In the genomic region with DNA sequence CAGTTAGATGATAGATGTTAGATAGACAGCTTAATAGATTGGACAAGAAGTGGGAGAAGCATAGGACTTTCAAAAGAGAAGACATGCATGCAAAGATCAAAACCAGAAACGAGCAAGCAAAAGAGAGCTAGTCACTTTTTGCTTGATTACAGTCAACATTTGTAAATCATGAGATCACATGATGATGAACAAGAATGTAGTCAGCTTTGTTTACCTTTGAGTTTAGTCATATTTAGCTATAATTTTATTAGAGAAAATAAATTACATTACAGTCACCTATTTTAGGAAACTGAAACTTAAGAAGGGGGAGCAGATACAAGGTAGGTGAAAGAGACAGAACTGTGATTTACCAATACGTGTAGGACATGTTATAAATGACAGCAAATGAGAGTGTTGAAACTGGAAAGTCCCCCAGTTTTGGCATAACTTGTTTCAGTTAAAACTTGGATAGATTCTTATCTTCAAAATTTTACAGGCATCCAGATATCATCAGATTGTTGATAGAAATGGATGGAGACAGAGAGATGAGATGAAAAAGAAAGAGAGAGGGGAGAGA, we compare ENCODE assay signal across 23 cellular contexts.
DNase-seq lines count a peak whose midpoint lies in the region; ATAC-seq, FAIRE-seq and TF ChIP-seq lines count a peak whose summit lies in the region.
"Had no signal": no experiment of that assay in that cellular context is flagged by ENCODE, and none has a peak within 500 bp of the region (broad histone marks: within the 10 kb centered on the region; RNA-seq: fewer than 3 reads in every experiment).

No MANE protein-coding gene starts in this region.

- no peaks in the 10 kb centered on the region for H4K20me1 ChIP-seq in GM12878 (ENCODE audit: control insufficient read depth, insufficient read depth)

- RAD21 ChIA-PET in GM12878 (lab: Charles Lee; ENCODE audit: unreplicated experiment): interaction anchor here (1.7 kb wide), 1 partner anchor 58 kb away, joined by 3 read pairs; no protein-coding TSS in a partner anchor

- no peak for TF ChIP-seq POLR2A in GM12878 (IDR thresholded peaks at IDR 0.05; ENCODE audit: low read depth, low read length)

- no peaks in the 10 kb centered on the region for H3K27me3 ChIP-seq in GM12878 (replicated peaks in 1 of 2; ENCODE audit: control insufficient read depth in 2 of 2, insufficient read depth in 2 of 2, low read length in 1 of 2)
- no peaks in the 10 kb centered on the region for H3K27me3 ChIP-seq in foreskin keratinocyte
- H3K27me3 ChIP-seq: esophagus muscularis mucosa, heart right ventricle had no signal

- H3K27ac Mint-ChIP-seq in activated T-cell treated with anti-CD3 and anti-CD28 coated beads, Interleukin-2, amount 50 U/mL, for 72 hours: no peak overlapping the region
- H3K27ac Mint-ChIP-seq: activated CD8-positive, alpha-beta memory T cell treated with anti-CD3 and anti-CD28 coated beads, Interleukin-2, amount 10 ng/mL, durations not matched to agents 7 days and 5 days; activated naive CD8-positive, alpha-beta T cell treated with anti-CD3 and anti-CD28 coated beads, Interleukin-2, amount 10 ng/mL, durations not matched to agents 7 days and 5 days; activated T-helper 2 cell treated with anti-CD3 and anti-CD28 coated beads, Interferon-gamma antibody, Interleukin-2, Interleukin-4, amounts not matched to agents 10 μg/mL and 5 μg/mL and 100 μg/mL, durations not matched to agents 14 hours and 24 hours and 36 hours had no signal

- H3K9ac ChIP-seq in GM12878 (ENCODE audit: control insufficient read depth, insufficient read depth, low read length): no peak overlapping the region

- no peak overlapping the region for H3K4me3 Mint-ChIP-seq in activated T-cell treated with anti-CD3 and anti-CD28 coated beads, Interleukin-2, amount 50 U/mL, for 72 hours
- H3K4me3 Mint-ChIP-seq: activated CD8-positive, alpha-beta memory T cell treated with anti-CD3 and anti-CD28 coated beads, Interleukin-2, amount 10 ng/mL, durations not matched to agents 7 days and 5 days; activated naive CD8-positive, alpha-beta T cell treated with anti-CD3 and anti-CD28 coated beads, Interleukin-2, amount 10 ng/mL, durations not matched to agents 7 days and 5 days had no signal

- POLR2A ChIA-PET in GM12878 (lab: Charles Lee): no interaction called here

- TF ChIP-seq CTCF in GM12878 (IDR thresholded peaks at IDR 0.05 in 2 of 3, conservative IDR thresholded peaks at IDR 0.05 in 1 of 3; ENCODE audit: control insufficient read depth in 2 of 3, extremely low read depth in 1 of 3, insufficient read depth in 1 of 3, low read depth in 3 of 3, low read length in 3 of 3) (no peak), foreskin keratinocyte (conservative IDR thresholded peaks at IDR 0.05) (no peak)

- no peaks in the 10 kb centered on the region for H3K36me3 ChIP-seq in GM12878 (ENCODE audit: control insufficient read depth in 2 of 2, insufficient read depth in 2 of 2, low read length in 1 of 2)
- H3K36me3 ChIP-seq: esophagus muscularis mucosa, heart right ventricle had no signal

- H3K79me2 ChIP-seq in GM12878 (ENCODE audit: control insufficient read depth, insufficient read depth, low read length): no peaks in the 10 kb centered on the region

- H3K4me3 ChIP-seq in GM12878: no peak overlapping the region
- H3K4me3 ChIP-seq: dorsolateral prefrontal cortex, esophagus muscularis mucosa, heart right ventricle, lung had no signal

- H3K36me3 Mint-ChIP-seq in activated T-cell treated with anti-CD3 and anti-CD28 coated beads, Interleukin-2, amount 50 U/mL, for 72 hours (ENCODE audit: insufficient read depth in 2 of 2): no peaks in the 10 kb centered on the region
- H3K36me3 Mint-ChIP-seq: activated CD8-positive, alpha-beta memory T cell treated with anti-CD3 and anti-CD28 coated beads, Interleukin-2, amount 10 ng/mL, durations not matched to agents 7 days and 5 days; activated naive CD8-positive, alpha-beta T cell treated with anti-CD3 and anti-CD28 coated beads, Interleukin-2, amount 10 ng/mL, durations not matched to agents 7 days and 5 days had no signal

- no peaks in the 10 kb centered on the region for H3K4me1 Mint-ChIP-seq in activated T-cell treated with anti-CD3 and anti-CD28 coated beads, Interleukin-2, amount 50 U/mL, for 72 hours (ENCODE audit: low read depth)
- H3K4me1 Mint-ChIP-seq: activated CD8-positive, alpha-beta memory T cell treated with anti-CD3 and anti-CD28 coated beads, Interleukin-2, amount 10 ng/mL, durations not matched to agents 7 days and 5 days; activated naive CD8-positive, alpha-beta T cell treated with anti-CD3 and anti-CD28 coated beads, Interleukin-2, amount 10 ng/mL, durations not matched to agents 7 days and 5 days had no signal

- TF ChIP-seq EP300 in GM12878 (IDR thresholded peaks at IDR 0.05; ENCODE audit: borderline replicate concordance in 1 of 2, control insufficient read depth in 1 of 2, low read depth in 2 of 2, low read length in 2 of 2): no peak

- H3K27ac ChIP-seq in GM12878 (ENCODE audit: control insufficient read depth, insufficient read depth) (no peak overlapping the region), foreskin keratinocyte (peak overlapping the region; percentile 63)
- H3K27ac ChIP-seq: dorsolateral prefrontal cortex, esophagus muscularis mucosa, heart right ventricle had no signal

- H3K4me1 ChIP-seq in GM12878 (ENCODE audit: control insufficient read depth, insufficient read depth, low read length) (no peaks in the 10 kb centered on the region), foreskin keratinocyte (no peaks in the 10 kb centered on the region)
- H3K4me1 ChIP-seq: esophagus muscularis mucosa, heart right ventricle had no signal

- peaks cover 2% of the 10 kb centered on the region; the same call in 1 of the 3 replicates for H3K9me3 ChIP-seq in GM12878 (replicated peaks; ENCODE audit: control insufficient read depth, insufficient read depth, low read length)

- WGBS in GM12878 (ENCODE audit: insufficient coverage, insufficient replicate concordance, low lambda C conversion rate, missing lambda C conversion rate): 14% methylated on average over 2 of the region's 2 CpGs

- H3K4me2 ChIP-seq in GM12878 (ENCODE audit: control insufficient read depth, insufficient read depth): no peak overlapping the region

- SMC1A ChIA-PET in GM12878 (lab: Charles Lee; ENCODE audit: uncharacterized antibody, unreplicated experiment): interaction anchor here (0.6 to 1.3 kb wide), 3 partner anchors 12 to 27 kb away, joined by 3 to 5 read pairs (median 4); no protein-coding TSS in a partner anchor

- peak; percentile 79 for ATAC-seq in GM12878
- peak; percentile 89 for ATAC-seq in foreskin keratinocyte
- no peak for ATAC-seq in activated T-cell treated with anti-CD3 and anti-CD28 coated beads, Interleukin-2, amount 50 U/mL, for 72 hours (replicated peaks in 1 of 2)
- no peak for ATAC-seq in GM18520 (IDR thresholded peaks at IDR 0.05; ENCODE audit: unreplicated experiment)
- ATAC-seq: activated CD4-positive, CD25-positive, alpha-beta regulatory T cell treated with anti-CD3 and anti-CD28 coated beads, Interleukin-2, amount 50 U/mL, for 24 hours; activated CD8-positive, alpha-beta memory T cell treated with anti-CD3 and anti-CD28 coated beads, Interleukin-2, amount 10 ng/mL, durations not matched to agents 7 days and 5 days; heart right ventricle had no signal

- no TSS peak for BruUV-seq in GM12878 (replicated peaks; lab: Mats Ljungman, UMichigan)

- DNase-seq in EH (ENCODE audit: low read depth) (peak; percentile 9), HTR-8/SVneo (ENCODE audit: insufficient read length, low spot score) (peak; percentile 3), GM12878 (ENCODE audit: low read depth, low spot score) (no peak), foreskin keratinocyte (peak; percentile 50 to 52), SKM-1 (lab: John Stamatoyannopoulos, UW; ENCODE audit: unreplicated experiment) (no peak), hippocampal formation (lab: John Stamatoyannopoulos, UW) (no peak)
- DNase-seq in activated T-cell treated with anti-CD3 and anti-CD28 coated beads, Interleukin-2, amount 50 U/mL, for 72 hours: no peak
- DNase-seq: activated CD8-positive, alpha-beta memory T cell treated with anti-CD3 and anti-CD28 coated beads, Interleukin-2, amount 10 ng/mL, durations not matched to agents 7 days and 5 days; activated naive CD8-positive, alpha-beta T cell treated with anti-CD3 and anti-CD28 coated beads, Interleukin-2, amount 10 ng/mL, durations not matched to agents 7 days and 5 days; DMS79 treated with DMSO at 0.1 percent for 48 hours; dorsolateral prefrontal cortex; H7; heart right ventricle; MV-4-11; NCI-H187 treated with DMSO at 0.1 percent for 48 hours; NCI-H2227 treated with DMSO at 0.1 percent for 48 hours; nucleus accumbens had no signal

- CTCF ChIA-PET in GM12878 (lab: Yijun Ruan, JAX): no interaction called here

- no peaks in the 10 kb centered on the region for H3K27me3 Mint-ChIP-seq in activated T-cell treated with anti-CD3 and anti-CD28 coated beads, Interleukin-2, amount 50 U/mL, for 72 hours (ENCODE audit: low read depth)
- H3K27me3 Mint-ChIP-seq: activated CD8-positive, alpha-beta memory T cell treated with anti-CD3 and anti-CD28 coated beads, Interleukin-2, amount 10 ng/mL, durations not matched to agents 7 days and 5 days; activated naive CD8-positive, alpha-beta T cell treated with anti-CD3 and anti-CD28 coated beads, Interleukin-2, amount 10 ng/mL, durations not matched to agents 7 days and 5 days had no signal

- FAIRE-seq in HTR-8/SVneo (lab: Jason Lieb, UNC) (no peak), GM12878 (lab: Jason Lieb, UNC) (peak; percentile 35)
- FAIRE-seq: islet of Langerhans had no signal

- peak overlapping the region; percentile 31; the same call in 1 of the 2 replicates for H2AFZ ChIP-seq in GM12878 (ENCODE audit: control insufficient read depth, low read depth, low read length)

- intact Hi-C loops in GM12878 (cut with micrococcal nuclease; ENCODE audit: unreplicated experiment): no loop called here

- H3K9me3 Mint-ChIP-seq in activated T-cell treated with anti-CD3 and anti-CD28 coated beads, Interleukin-2, amount 50 U/mL, for 72 hours: peaks cover 3 to 7% of the 10 kb centered on the region in 2 donors
- H3K9me3 Mint-ChIP-seq: activated naive CD8-positive, alpha-beta T cell treated with anti-CD3 and anti-CD28 coated beads, Interleukin-2, amount 10 ng/mL, durations not matched to agents 7 days and 5 days; activated T-helper 2 cell treated with anti-CD3 and anti-CD28 coated beads, Interferon-gamma antibody, Interleukin-2, Interleukin-4, amounts not matched to agents 10 μg/mL and 5 μg/mL and 100 μg/mL, durations not matched to agents 14 hours and 24 hours and 36 hours had no signal

- no peak for TF ChIP-seq RAD21 in GM12878 (IDR thresholded peaks at IDR 0.05; ENCODE audit: insufficient read depth, low read depth, low read length)

- in situ Hi-C loops in GM12878 (cut with MboI): no loop called here

TF ChIP-seq in GM12878, 131 proteins besides CTCF, POLR2A, EP300 and RAD21 (continues in another document):
- TF ChIP-seq NFIC (IDR thresholded peaks at IDR 0.05; ENCODE audit: low read depth, low read length) (peak; percentile 32; the same call in 1 of the 2 replicates), IKZF1 (conservative IDR thresholded peaks at IDR 0.05) (no peak), ZNF622 (IDR thresholded peaks at IDR 0.05) (no peak), MEF2B (IDR thresholded peaks at IDR 0.05; ENCODE audit: partially characterized antibody, poor library complexity, severe bottlenecking) (peak; percentile 28)

Comparison
In these comparisons a context has a peak if more than half of its experiments do, and no peak if none do; other contexts are left out.
1. DNase-seq: peak in EH (single experiment), HTR-8/SVneo (single experiment) and foreskin keratinocyte (2 of 2); none in GM12878 (single experiment), activated T-cell treated with anti-CD3 and anti-CD28 coated beads, Interleukin-2, amount 50 U/mL, for 72 hours (0 of 2), SKM-1 (single experiment) and hippocampal formation (0 of 2).
2. ATAC-seq: peak in GM12878 (single experiment) and foreskin keratinocyte (single experiment); none in activated T-cell treated with anti-CD3 and anti-CD28 coated beads, Interleukin-2, amount 50 U/mL, for 72 hours (0 of 2) and GM18520 (single experiment).